37 cellular contexts compared by ENCODE assay signal in genomic region chr9:20305457-20305856, GRCh38.
"Had no signal": no experiment of that assay in that cellular context is flagged by ENCODE, and none has a peak within 500 bp of the region (broad histone marks: within the 10 kb centered on the region; RNA-seq: fewer than 3 reads in every experiment).

No MANE protein-coding gene starts in this region.

- H3K4me1 Mint-ChIP-seq: activated B cell treated with CpG ODN at 0.5 μM for 24 hours had no signal

- H3K27ac ChIP-seq: adrenal gland, body of pancreas, brain microvascular endothelial cell, breast epithelium, VCaP had no signal

- H3K36me3 Mint-ChIP-seq: activated CD4-positive, alpha-beta memory T cell treated with anti-CD3 and anti-CD28 coated beads for 36 hours; activated naive CD4-positive, alpha-beta T cell treated with anti-CD3 and anti-CD28 coated beads, Interleukin-2, amount 50 U/mL, for 72 hours; activated naive CD8-positive, alpha-beta T cell treated with anti-CD3 and anti-CD28 coated beads for 36 hours had no signal

- FAIRE-seq: astrocyte, TTC549 had no signal

- ATAC-seq: activated CD8-positive, alpha-beta T cell treated with anti-CD3 and anti-CD28 coated beads for 36 hours; activated naive CD4-positive, alpha-beta T cell treated with anti-CD3 and anti-CD28 coated beads, Interleukin-2, amount 50 U/mL, for 72 hours; activated T-cell treated with anti-CD3 and anti-CD28 coated beads, Interleukin-2, amount 50 U/mL, for 4 hours; activated T-cell treated with anti-CD3 and anti-CD28 coated beads, Interleukin-2, amount 50 U/mL, for 72 hours; activated T-helper 17 cell treated with anti-CD3 and anti-CD28 coated beads, Interleukin-2, amount 50 U/mL, for 72 hours; body of pancreas had no signal

- H3K9me3 Mint-ChIP-seq: activated B cell treated with CpG ODN at 0.5 μM for 24 hours; activated CD4-positive, alpha-beta memory T cell treated with anti-CD3 and anti-CD28 coated beads for 36 hours; activated CD8-positive, alpha-beta T cell treated with anti-CD3 and anti-CD28 coated beads for 36 hours; activated naive CD4-positive, alpha-beta T cell treated with anti-CD3 and anti-CD28 coated beads for 36 hours; activated naive CD8-positive, alpha-beta T cell treated with anti-CD3 and anti-CD28 coated beads for 36 hours; activated T-cell treated with anti-CD3 and anti-CD28 coated beads, Interleukin-2, amount 50 U/mL, for 4 hours; activated T-helper 1 cell treated with anti-CD3 and anti-CD28 coated beads, Interleukin-12 subunit alpha, Interleukin-12 subunit beta, Interleukin-2, Interleukin-4 antibody, amounts not matched to agents 30 ng/mL and 10 ng/mL and 1 ng/mL, durations not matched to agents 14 hours and 24 hours and 36 hours; T-helper 1 cell treated with Interleukin-12 subunit alpha and Interleukin-12 subunit beta and Interleukin-4 antibody, amounts not matched to agents 30 μg/mL and 1 μg/mL, for 36 hours; T-helper 2 cell treated with Interferon-gamma antibody and Interleukin-4, amounts not matched to agents 5 μg/mL and 100 μg/mL, for 36 hours had no signal

- H3K4me1 ChIP-seq: adrenal gland, breast epithelium had no signal

- H3K9me3 ChIP-seq: adrenal gland, body of pancreas, breast epithelium had no signal

- H3K27me3 Mint-ChIP-seq: activated CD4-positive, alpha-beta memory T cell treated with anti-CD3 and anti-CD28 coated beads for 36 hours; activated CD4-positive, alpha-beta T cell treated with anti-CD3 and anti-CD28 coated beads, Interleukin-2, amount 10 ng/mL, durations not matched to agents 24 days and 14 days; activated CD8-positive, alpha-beta T cell treated with anti-CD3 and anti-CD28 coated beads for 36 hours; activated naive CD8-positive, alpha-beta T cell treated with anti-CD3 and anti-CD28 coated beads for 36 hours had no signal

- H3K36me3 ChIP-seq: adrenal gland, brain microvascular endothelial cell, breast epithelium had no signal

- DNase-seq: activated B cell treated with CpG ODN at 0.5 μM for 24 hours; activated CD4-positive, alpha-beta memory T cell treated with anti-CD3 and anti-CD28 coated beads for 36 hours; activated CD4-positive, alpha-beta T cell treated with anti-CD3 and anti-CD28 coated beads for 4 hours; activated CD4-positive, alpha-beta T cell treated with anti-CD3 and anti-CD28 coated beads, Interleukin-2, amount 10 ng/mL, durations not matched to agents 24 days and 14 days; activated CD4-positive, alpha-beta T cell treated with anti-CD3 and anti-CD28 coated beads, Interleukin-2, amount 50 U/mL, for 1 hour; activated CD4-positive, alpha-beta T cell treated with anti-CD3 and anti-CD28 coated beads, Interleukin-2, amount 50 U/mL, for 4 hours; activated CD4-positive, CD25-positive, alpha-beta regulatory T cell treated with anti-CD3 and anti-CD28 coated beads, Interleukin-2, amount 50 U/mL, for 72 hours; activated CD8-positive, alpha-beta memory T cell treated with anti-CD3 and anti-CD28 coated beads, Interleukin-2, amount 50 U/mL, for 4 hours; activated CD8-positive, alpha-beta T cell treated with anti-CD3 and anti-CD28 coated beads for 36 hours; activated effector memory CD4-positive, alpha-beta T cell treated with anti-CD3 and anti-CD28 coated beads, Interleukin-2, amount 50 U/mL, for 16 hours; activated gamma-delta T cell treated with Interleukin-2 at 50 U/mL for 16 hours; activated naive CD4-positive, alpha-beta T cell; activated naive CD4-positive, alpha-beta T cell treated with anti-CD3 and anti-CD28 coated beads for 36 hours; activated naive CD4-positive, alpha-beta T cell treated with anti-CD3 and anti-CD28 coated beads, Interleukin-2, amount 50 U/mL, for 16 hours; activated naive CD8-positive, alpha-beta T cell treated with anti-CD3 and anti-CD28 coated beads for 36 hours; activated T-cell treated with anti-CD3 and anti-CD28 coated beads for 4 hours; activated T-cell treated with anti-CD3 and anti-CD28 coated beads, Interleukin-2, amount 50 U/mL, for 1 hour; activated T-cell treated with anti-CD3 and anti-CD28 coated beads, Interleukin-2, amount 50 U/mL, for 4 hours; activated T-cell treated with anti-CD3 and anti-CD28 coated beads, Interleukin-2, amount 50 U/mL, for 72 hours; adrenal gland; amniotic stem cell; aorta; body of pancreas; brain microvascular endothelial cell; central memory CD4-positive, alpha-beta T cell; T-helper 1 cell; T-helper 2 cell; T-helper 9 cell had no signal

- H3K4me3 Mint-ChIP-seq: activated B cell treated with CpG ODN at 0.5 μM for 24 hours; activated CD4-positive, alpha-beta memory T cell treated with anti-CD3 and anti-CD28 coated beads for 36 hours; activated CD4-positive, alpha-beta T cell treated with anti-CD3 and anti-CD28 coated beads, Interleukin-2, amount 10 ng/mL, durations not matched to agents 24 days and 14 days; activated CD8-positive, alpha-beta T cell treated with anti-CD3 and anti-CD28 coated beads for 36 hours; activated naive CD4-positive, alpha-beta T cell treated with anti-CD3 and anti-CD28 coated beads for 36 hours; activated naive CD8-positive, alpha-beta T cell treated with anti-CD3 and anti-CD28 coated beads for 36 hours; activated T-cell treated with anti-CD3 and anti-CD28 coated beads, Interleukin-2, amount 50 U/mL, for 4 hours; activated T-cell treated with anti-CD3 and anti-CD28 coated beads, Interleukin-2, amount 50 U/mL, for 72 hours; activated T-helper 1 cell treated with anti-CD3 and anti-CD28 coated beads, Interleukin-12 subunit alpha, Interleukin-12 subunit beta, Interleukin-2, Interleukin-4 antibody, amounts not matched to agents 30 ng/mL and 10 ng/mL and 1 ng/mL, durations not matched to agents 14 hours and 24 hours and 36 hours; activated T-helper 17 cell treated with anti-CD3 and anti-CD28 coated beads, Interleukin-2, amount 50 U/mL, for 72 hours; T-helper 1 cell treated with Interleukin-12 subunit alpha and Interleukin-12 subunit beta and Interleukin-4 antibody, amounts not matched to agents 30 μg/mL and 1 μg/mL, for 36 hours; T-helper 2 cell treated with Interferon-gamma antibody and Interleukin-4, amounts not matched to agents 5 μg/mL and 100 μg/mL, for 36 hours had no signal

- H3K4me3 ChIP-seq: adrenal gland, body of pancreas, breast epithelium had no signal

- H3K27me3 ChIP-seq: adrenal gland, body of pancreas, brain microvascular endothelial cell, breast epithelium had no signal

- H3K27ac Mint-ChIP-seq: activated B cell treated with CpG ODN at 0.5 μM for 24 hours; activated CD4-positive, alpha-beta memory T cell treated with anti-CD3 and anti-CD28 coated beads for 36 hours; activated CD4-positive, alpha-beta T cell treated with anti-CD3 and anti-CD28 coated beads, Interleukin-2, amount 10 ng/mL, durations not matched to agents 24 days and 14 days; activated CD8-positive, alpha-beta T cell treated with anti-CD3 and anti-CD28 coated beads for 36 hours; activated naive CD4-positive, alpha-beta T cell treated with anti-CD3 and anti-CD28 coated beads for 36 hours; activated naive CD4-positive, alpha-beta T cell treated with anti-CD3 and anti-CD28 coated beads, Interleukin-2, amount 50 U/mL, for 72 hours; activated naive CD8-positive, alpha-beta T cell treated with anti-CD3 and anti-CD28 coated beads for 36 hours; activated T-cell treated with anti-CD3 and anti-CD28 coated beads, Interleukin-2, amount 50 U/mL, for 72 hours; activated T-helper 1 cell treated with anti-CD3 and anti-CD28 coated beads, Interleukin-12 subunit alpha, Interleukin-12 subunit beta, Interleukin-2, Interleukin-4 antibody, amounts not matched to agents 30 ng/mL and 10 ng/mL and 1 ng/mL, durations not matched to agents 14 hours and 24 hours and 36 hours; activated T-helper 17 cell treated with anti-CD3 and anti-CD28 coated beads, Interleukin-2, amount 50 U/mL, for 72 hours; T-helper 1 cell treated with Interleukin-12 subunit alpha and Interleukin-12 subunit beta and Interleukin-4 antibody, amounts not matched to agents 30 μg/mL and 1 μg/mL, for 36 hours; T-helper 2 cell treated with Interferon-gamma antibody and Interleukin-4, amounts not matched to agents 5 μg/mL and 100 μg/mL, for 36 hours had no signal
